Comparison of ENCODE assay signal across 15 cellular contexts in the genomic region with DNA sequence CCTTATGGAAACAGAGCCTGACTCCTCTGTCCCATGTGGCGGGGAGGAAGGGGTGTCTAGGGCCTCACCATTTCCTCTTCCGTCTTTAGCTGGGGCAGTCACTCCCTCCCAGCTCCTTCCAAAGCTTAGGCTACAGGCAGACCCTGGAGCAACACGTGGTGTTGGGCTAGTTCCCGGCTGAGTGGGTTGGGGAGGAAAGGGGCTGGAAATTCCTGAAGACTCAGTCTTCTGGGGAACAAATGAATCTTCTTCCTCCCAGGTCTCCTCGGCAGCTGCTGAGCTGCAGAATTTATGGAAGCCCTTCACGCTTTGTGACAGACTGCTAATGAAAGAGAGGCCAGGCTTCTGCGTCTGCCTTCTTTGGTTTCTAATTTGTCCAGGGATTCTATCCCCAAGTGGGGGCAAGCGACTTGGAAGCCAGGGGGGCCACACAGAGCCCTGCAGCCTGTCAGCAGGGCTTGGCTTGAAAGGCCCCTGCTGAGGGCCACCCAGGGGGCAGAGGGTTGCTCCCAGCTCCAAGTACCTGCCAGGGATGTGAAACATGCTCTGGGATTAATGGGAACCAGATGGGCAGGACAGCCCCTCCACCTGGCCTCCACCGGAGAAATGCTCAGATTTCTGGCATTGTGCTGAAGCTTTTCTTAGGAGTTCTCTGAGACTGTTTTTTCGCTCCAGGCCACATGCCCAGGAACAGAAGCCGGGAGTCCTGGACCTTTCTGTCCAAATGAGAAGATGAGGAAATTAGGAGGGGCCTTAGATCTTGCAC.
DNase-seq lines count a peak whose midpoint lies in the region; ATAC-seq, FAIRE-seq and TF ChIP-seq lines count a peak whose summit lies in the region.
"Had no signal": no experiment of that assay in that cellular context is flagged by ENCODE, and none has a peak within 500 bp of the region (broad histone marks: within the 10 kb centered on the region; RNA-seq: fewer than 3 reads in every experiment).

No MANE protein-coding gene starts in this region.

- TF ChIP-seq CTCF in K562 (IDR thresholded peaks at IDR 0.05 in 2 of 3, conservative IDR thresholded peaks at IDR 0.05 in 1 of 3; ENCODE audit: insufficient read depth in 2 of 3, low read depth in 1 of 3, low read length in 3 of 3) (no peak), smooth muscle cell (IDR thresholded peaks at IDR 0.05; ENCODE audit: borderline replicate concordance, insufficient read depth, poor library complexity, severe bottlenecking) (no peak)

- no peak for ATAC-seq in K562

- H3K36me3 ChIP-seq in Karpas-422 (ENCODE audit: insufficient read depth, low read length): no peaks in the 10 kb centered on the region
- H3K36me3 ChIP-seq in K562 (ENCODE audit: control insufficient read depth, insufficient read depth, low read length): no peaks in the 10 kb centered on the region
- H3K36me3 ChIP-seq in smooth muscle cell (ENCODE audit: low read depth): no peaks in the 10 kb centered on the region

- no peaks in the 10 kb centered on the region for H3K27me3 ChIP-seq in Karpas-422 (ENCODE audit: low read length)
- peaks cover 33 to 74% of the 10 kb centered on the region in 2 experiments for H3K27me3 ChIP-seq in K562 (ENCODE audit: control insufficient read depth in 2 of 2, insufficient read depth in 2 of 2, low read length in 2 of 2)
- H3K27me3 ChIP-seq in smooth muscle cell (ENCODE audit: low read depth): no peaks in the 10 kb centered on the region

- H3F3A ChIP-seq in smooth muscle cell (ENCODE audit: low read depth): no peaks in the 10 kb centered on the region

- peak overlapping the region; percentile 50; the same call in 1 of the 2 replicates for H2AFZ ChIP-seq in Karpas-422 (ENCODE audit: low read length)
- H2AFZ ChIP-seq in K562 (ENCODE audit: low read depth, low read length): no peak overlapping the region
- no peak overlapping the region for H2AFZ ChIP-seq in smooth muscle cell (ENCODE audit: low read depth)

- H3K4me1 ChIP-seq in Karpas-422 (ENCODE audit: low read length): peaks cover 27% of the 10 kb centered on the region
- no peaks in the 10 kb centered on the region for H3K4me1 ChIP-seq in K562 (replicated peaks in 1 of 2; ENCODE audit: control insufficient read depth in 2 of 2, insufficient read depth in 2 of 2, low read length in 2 of 2)
- peaks cover 10% of the 10 kb centered on the region for H3K4me1 ChIP-seq in smooth muscle cell (ENCODE audit: low read depth)

- in situ Hi-C loops in K562 (cut with MboI): no loop called here

- DNase-seq in Karpas-422 (no peak), K562 (ENCODE audit: extremely low read depth in 1 of 4, low spot score in 3 of 4) (no peak), iPS-NIHi7 (ENCODE audit: extremely low spot score) (peak; percentile 52), smooth muscle cell (lab: John Stamatoyannopoulos, UW; ENCODE audit: unreplicated experiment) (no peak), midbrain (lab: John Stamatoyannopoulos, UW) (no peak), OCI-M2 (lab: John Stamatoyannopoulos, UW; ENCODE audit: unreplicated experiment) (no peak), NCI-H2029 treated with DMSO at 0.1 percent for 48 hours (lab: John Stamatoyannopoulos, UW) (no peak)
- DNase-seq in stimulated activated CD4-positive, alpha-beta T cell treated with anti-CD3 and anti-CD28 coated beads, Interleukin-4, amount 100 ng/mL, for 1 hour: no peak
- DNase-seq: activated CD4-positive, alpha-beta T cell treated with anti-CD3 and anti-CD28 coated beads, Interleukin-2, amount 50 U/mL, for 48 hours; activated naive CD4-positive, alpha-beta T cell treated with anti-CD3 and anti-CD28 coated beads for 36 hours; CD4-positive, CD25-positive, alpha-beta regulatory T cell; hypothalamus; NCI-H2081 treated with DMSO at 0.1 percent for 48 hours; stimulated activated CD4-positive, alpha-beta T cell treated with anti-CD3 and anti-CD28 coated beads, Interleukin-15, amount 100 ng/mL, for 24 hours; T-helper 2 cell had no signal

- H3K4me3 ChIP-seq in Karpas-422 (ENCODE audit: low read length) (no peak overlapping the region), K562 (no peak overlapping the region), smooth muscle cell (no peak overlapping the region)

- intact Hi-C loops in K562 (cut with micrococcal nuclease): no loop called here

- CTCF ChIA-PET in K562 (lab: Yijun Ruan, JAX; ENCODE audit: low intra/inter-chr PET ratio): no interaction called here

- BruUV-seq in K562 (replicated peaks; lab: Mats Ljungman, UMichigan): no TSS peak

- 1% methylated on average over 11 of the region's 11 CpGs for WGBS in K562 (ENCODE audit: insufficient coverage, low coverage, missing lambda C conversion rate)
- 36% methylated on average over 11 of the region's 11 CpGs for WGBS in smooth muscle cell (ENCODE audit: low lambda C conversion rate)

- FAIRE-seq in K562 (lab: Jason Lieb, UNC): no peak

- H3K4me2 ChIP-seq in Karpas-422 (ENCODE audit: low read depth, low read length, poor library complexity, severe bottlenecking): no peak overlapping the region
- no peak overlapping the region for H3K4me2 ChIP-seq in K562 (ENCODE audit: insufficient read depth, low read length)
- H3K4me2 ChIP-seq in smooth muscle cell: peak overlapping the region; percentile 61

- H4K20me1 ChIP-seq in Karpas-422 (ENCODE audit: insufficient read depth, low read depth, low read length): no peaks in the 10 kb centered on the region
- no peaks in the 10 kb centered on the region; the same call in 1 of the 2 replicates for H4K20me1 ChIP-seq in K562 (replicated peaks; ENCODE audit: control insufficient read depth, insufficient read depth, low read length)
- H4K20me1 ChIP-seq in smooth muscle cell (ENCODE audit: low read depth): no peaks in the 10 kb centered on the region

- no peak for TF ChIP-seq POLR2A in K562 (conservative IDR thresholded peaks at IDR 0.05)

- no peaks in the 10 kb centered on the region for H3K9me2 ChIP-seq in Karpas-422 (replicated peaks; ENCODE audit: insufficient read depth, low read length)

- TF ChIP-seq RAD21 in K562 (CRISPR knock-in tag; conservative IDR thresholded peaks at IDR 0.05 in 1 of 2, IDR thresholded peaks at IDR 0.05 in 1 of 2): no peak

- H3K79me2 ChIP-seq in Karpas-422 (ENCODE audit: low read length): no peaks in the 10 kb centered on the region
- H3K79me2 ChIP-seq in K562 (ENCODE audit: control insufficient read depth, insufficient read depth, low read length): no peaks in the 10 kb centered on the region
- peaks cover 3% of the 10 kb centered on the region for H3K79me2 ChIP-seq in smooth muscle cell (ENCODE audit: low read depth)

- H3K9ac ChIP-seq in Karpas-422 (ENCODE audit: low read length): no peak overlapping the region
- no peak overlapping the region for H3K9ac ChIP-seq in K562 (ENCODE audit: insufficient read depth in 1 of 2, low read depth in 2 of 2, low read length in 2 of 2)
- peak overlapping the region; percentile 29 for H3K9ac ChIP-seq in smooth muscle cell (ENCODE audit: low read depth)

- H3K27ac ChIP-seq in Karpas-422 (ENCODE audit: low read length): no peak overlapping the region
- H3K27ac ChIP-seq in K562 (ENCODE audit: extremely low read depth, low read depth, low read length): no peak overlapping the region
- H3K27ac ChIP-seq in smooth muscle cell (ENCODE audit: low read depth): peak overlapping the region; percentile 72

- TF ChIP-seq EP300 in K562 (IDR thresholded peaks at IDR 0.05; ENCODE audit: low read length): no peak

- POLR2A ChIA-PET in K562 (lab: Yijun Ruan, JAX): interaction anchor here (0.6 to 0.7 kb wide), 4 partner anchors 43 to 1816 kb away, joined by 3 to 4 read pairs (median 3); no protein-coding TSS in a partner anchor

- H3K9me1 ChIP-seq in K562 (ENCODE audit: control insufficient read depth, insufficient read depth, low read length): no peaks in the 10 kb centered on the region

- H3K9me3 ChIP-seq in Karpas-422 (ENCODE audit: low read length): no peaks in the 10 kb centered on the region
- H3K9me3 ChIP-seq in K562 (replicated peaks; ENCODE audit: control insufficient read depth, insufficient read depth, low read depth, low read length): no peaks in the 10 kb centered on the region
- H3K9me3 ChIP-seq in smooth muscle cell (replicated peaks; ENCODE audit: low read depth): no peaks in the 10 kb centered on the region

TF ChIP-seq in K562, 482 proteins besides CTCF, POLR2A, EP300 and RAD21:
- TF ChIP-seq GABPA (tag; conservative IDR thresholded peaks at IDR 0.05; ENCODE audit: low read depth) (peak; percentile 35; the same call in 1 of the 2 replicates), NFYB (IDR thresholded peaks at IDR 0.05; ENCODE audit: extremely low read depth, insufficient read length) (no peak), FIP1L1 (IDR thresholded peaks at IDR 0.05; ENCODE audit: low read depth, low read length, poor library complexity, severe bottlenecking) (no peak), ZNF785 (CRISPR knock-in tag; IDR thresholded peaks at IDR 0.05) (no peak)
